7 cellular contexts compared by ENCODE assay signal in the genomic region with DNA sequence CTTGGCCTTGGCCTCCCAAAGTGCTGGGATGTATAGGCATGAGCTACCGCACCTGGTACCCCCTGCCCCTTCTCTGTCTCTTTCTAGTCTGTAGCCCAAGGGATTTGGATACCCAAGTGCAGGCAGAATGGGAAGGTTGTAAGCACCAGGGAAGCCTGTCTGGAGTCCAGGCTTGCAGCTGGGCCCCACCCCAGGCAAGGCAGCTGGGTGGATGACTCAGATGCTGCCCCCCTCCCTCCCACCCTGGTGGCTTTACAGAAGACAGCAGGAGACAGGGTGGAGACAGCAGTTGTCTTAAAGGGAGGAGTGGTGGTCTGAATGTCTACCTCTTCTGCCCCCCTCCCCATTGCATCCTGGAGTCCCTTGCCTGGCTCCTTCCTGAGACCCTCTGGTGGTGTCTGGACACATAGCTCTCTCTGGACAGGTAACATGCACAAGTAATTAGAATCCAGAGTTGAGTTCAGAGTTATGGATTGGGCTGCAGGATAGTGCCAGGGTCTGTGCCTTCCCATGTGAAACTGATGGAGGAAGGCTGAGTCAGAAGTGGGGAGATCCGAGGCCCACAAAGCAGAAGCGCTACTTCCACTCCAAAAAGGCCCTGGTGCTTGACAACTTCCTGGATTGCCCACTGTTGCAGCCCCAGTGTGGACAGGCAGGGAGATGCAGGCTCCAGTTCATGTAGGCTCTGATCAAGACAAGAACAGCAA. TPM values are rescaled to one million over a fixed set of nuclear protein-coding genes. Genes with fewer than 3 reads are reported as not detected.
A peak's percentile ranks its signal among the peaks of the same experiment; 100 is the strongest.
DNase-seq lines count a peak whose midpoint lies in the region; ATAC-seq and TF ChIP-seq lines count a peak whose summit lies in the region.

No MANE protein-coding gene starts in this region.

- H3K9me3 ChIP-seq in SK-N-SH (no peaks in the 10 kb centered on the region), ovary (no peaks in the 10 kb centered on the region)

- H4K20me1 ChIP-seq in SK-N-SH (ENCODE audit: insufficient read depth): peaks cover 97% of the 10 kb centered on the region

- intact Hi-C loops in ovary (cut with DNase I): no loop called here

- peaks cover 81% of the 10 kb centered on the region for H3F3A ChIP-seq in SK-N-SH (replicated peaks; ENCODE audit: insufficient read depth)

- TF ChIP-seq RAD21 in SK-N-SH (IDR thresholded peaks at IDR 0.05; ENCODE audit: low read length): no peak

- ATAC-seq in GM21737 (IDR thresholded peaks at IDR 0.05; ENCODE audit: unreplicated experiment) (no peak), HG02884 (IDR thresholded peaks at IDR 0.05; ENCODE audit: unreplicated experiment) (no peak), GM21619 (IDR thresholded peaks at IDR 0.05; ENCODE audit: unreplicated experiment) (no peak)

- peak overlapping the region; percentile 100 for H3K9ac ChIP-seq in SK-N-SH

- CTCF ChIA-PET in SK-N-SH (lab: Yijun Ruan, JAX): interaction anchor here (1.0 to 40.5 kb wide), 7 partner anchors 10 to 869 kb away, joined by 3 to 1559 read pairs (median 4); a partner anchor contains a TSS

- H2AFZ ChIP-seq in SK-N-SH (ENCODE audit: low read depth): no peak overlapping the region

- H3K79me2 ChIP-seq in SK-N-SH (ENCODE audit: insufficient read depth): peaks cover 100% of the 10 kb centered on the region

- no peak for TF ChIP-seq POLR2A in ovary (IDR thresholded peaks at IDR 0.05)

- H3K36me3 ChIP-seq in SK-N-SH (replicated peaks in 1 of 2; ENCODE audit: control insufficient read depth in 1 of 2, insufficient read depth in 2 of 2, low read length in 1 of 2) (peaks cover 0 to 45% of the 10 kb centered on the region in 2 experiments), ovary (no peaks in the 10 kb centered on the region)

- H3K27me3 ChIP-seq in SK-N-SH (ENCODE audit: insufficient read depth): no peaks in the 10 kb centered on the region
- H3K27me3 ChIP-seq in ovary: no peaks in the 10 kb centered on the region

- peak overlapping the region; percentile 43 to 100 for H3K27ac ChIP-seq in SK-N-SH (ENCODE audit: low read depth in 2 of 2, low read length in 1 of 2)
- H3K27ac ChIP-seq in ovary: peak overlapping the region in 1 of 2 donors; percentile 45

- H3K4me3 ChIP-seq in SK-N-SH (ENCODE audit: low read depth in 2 of 2, low read length in 1 of 2): peak overlapping the region in 1 of 2 experiments; percentile 94; a peak in 2 of 4 replicates
- H3K4me3 ChIP-seq in epithelial cell of esophagus (ENCODE audit: low read length): peak overlapping the region; percentile 99
- peak overlapping the region; percentile 86 for H3K4me3 ChIP-seq in ovary

- DNase-seq in HCEC 1CT (peak; percentile 66), SK-N-SH (no peak), epithelial cell of esophagus (ENCODE audit: low read depth) (peak; percentile 77), ovary (peak in 2 of 5 donors; percentile 40 to 48)

- no peaks in the 10 kb centered on the region for H3K9me2 ChIP-seq in SK-N-SH

- peaks cover 61 to 62% of the 10 kb centered on the region in 2 experiments for H3K4me1 ChIP-seq in SK-N-SH (ENCODE audit: control insufficient read depth in 1 of 2, insufficient read depth in 2 of 2, low read depth in 1 of 2, low read length in 1 of 2)
- peaks cover 42% of the 10 kb centered on the region for H3K4me1 ChIP-seq in ovary (ENCODE audit: insufficient read depth)

- H3K4me2 ChIP-seq in SK-N-SH: peak overlapping the region; percentile 95

- POLR2A ChIA-PET in SK-N-SH (lab: Yijun Ruan, JAX): no interaction called here

- 36% methylated on average over 3 of the region's 3 CpGs for WGBS in SK-N-SH (ENCODE audit: low lambda C conversion rate)
- 42 to 48% (median 44%) methylated on average over 3 of the region's 3 CpGs for WGBS in ovary, 3 donors

- TF ChIP-seq EP300 in SK-N-SH (IDR thresholded peaks at IDR 0.05; ENCODE audit: borderline replicate concordance in 1 of 2, low read depth in 1 of 2, low read length in 1 of 2): 0 out of 4 replicates have a peak, but pooled peaks of 1 of the 2 experiments have one; percentile 11
- no peak for TF ChIP-seq EP300 in ovary (IDR thresholded peaks at IDR 0.05)

- no peak for TF ChIP-seq CTCF in SK-N-SH (IDR thresholded peaks at IDR 0.05)
- TF ChIP-seq CTCF in epithelial cell of esophagus (IDR thresholded peaks at IDR 0.05; ENCODE audit: insufficient read depth, low read depth, low read length, missing control alignments): peak; percentile 16
- TF ChIP-seq CTCF in ovary (IDR thresholded peaks at IDR 0.05): no peak

TF ChIP-seq in SK-N-SH, 30 proteins besides CTCF, POLR2A, EP300 and RAD21:
- TF ChIP-seq, protein P1, sequence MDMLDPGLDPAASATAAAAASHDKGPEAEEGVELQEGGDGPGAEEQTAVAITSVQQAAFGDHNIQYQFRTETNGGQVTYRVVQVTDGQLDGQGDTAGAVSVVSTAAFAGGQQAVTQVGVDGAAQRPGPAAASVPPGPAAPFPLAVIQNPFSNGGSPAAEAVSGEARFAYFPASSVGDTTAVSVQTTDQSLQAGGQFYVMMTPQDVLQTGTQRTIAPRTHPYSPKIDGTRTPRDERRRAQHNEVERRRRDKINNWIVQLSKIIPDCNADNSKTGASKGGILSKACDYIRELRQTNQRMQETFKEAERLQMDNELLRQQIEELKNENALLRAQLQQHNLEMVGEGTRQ (IDR thresholded peaks at IDR 0.05; ENCODE audit: borderline replicate concordance, low read depth, low read length): no peak
- TF ChIP-seq GABPA (IDR thresholded peaks at IDR 0.05; ENCODE audit: low read depth) (no peak), POLR2AphosphoS5 (IDR thresholded peaks at IDR 0.05; ENCODE audit: low read depth, low read length) (no peak), FOSL2 (IDR thresholded peaks at IDR 0.05; ENCODE audit: borderline replicate concordance, low read depth) (peak; percentile 38; the same call in 1 of the 2 replicates), JUND (IDR thresholded peaks at IDR 0.05) (peak; percentile 38), MXI1 (IDR thresholded peaks at IDR 0.05; ENCODE audit: low read depth, low read length) (no peak), MEF2A (IDR thresholded peaks at IDR 0.05; ENCODE audit: borderline replicate concordance, low read depth) (no peak), FOXM1 (IDR thresholded peaks at IDR 0.05; ENCODE audit: low read depth) (no peak), RCOR1 (IDR thresholded peaks at IDR 0.05; ENCODE audit: low read length) (no peak), TAF1 (IDR thresholded peaks at IDR 0.05; ENCODE audit: borderline replicate concordance, low read depth, low read length) (no peak), RFX5 (IDR thresholded peaks at IDR 0.05; ENCODE audit: low read length) (no peak), TCF12 (IDR thresholded peaks at IDR 0.05) (peak; percentile 65; the same call in 1 of the 2 replicates), YY1 (IDR thresholded peaks at IDR 0.05; ENCODE audit: low read depth) (no peak)
- TF ChIP-seq, protein P2, sequence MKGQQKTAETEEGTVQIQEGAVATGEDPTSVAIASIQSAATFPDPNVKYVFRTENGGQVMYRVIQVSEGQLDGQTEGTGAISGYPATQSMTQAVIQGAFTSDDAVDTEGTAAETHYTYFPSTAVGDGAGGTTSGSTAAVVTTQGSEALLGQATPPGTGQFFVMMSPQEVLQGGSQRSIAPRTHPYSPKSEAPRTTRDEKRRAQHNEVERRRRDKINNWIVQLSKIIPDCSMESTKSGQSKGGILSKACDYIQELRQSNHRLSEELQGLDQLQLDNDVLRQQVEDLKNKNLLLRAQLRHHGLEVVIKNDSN (IDR thresholded peaks at IDR 0.05; ENCODE audit: borderline replicate concordance, low read depth): no peak

RNA-seq across cellular contexts. Expression of a gene that starts 5.1 kb away (rescaled TPM):
- polyA plus RNA-seq in SK-N-SH (2012; rRNA removed) (726 and 983 TPM in 2 replicates), ovary (100 to 1,000 TPM in 1 of 2 donors, 10 to 100 TPM in 1; 50.1 to 157 TPM)
- 396 and 512 TPM in 2 replicates for polyA plus RNA-seq in SK-N-SH (2012; cell fraction: cytosol; rRNA removed)
- polyA plus RNA-seq in SK-N-SH (2012; cell fraction: nucleus; rRNA removed): 1,848 and 2,172 TPM in 2 replicates
- total RNA-seq in ovary: 100 to 1,000 TPM; 197 to 609 (median 377) TPM

RNA-seq across cellular contexts. Expression of a gene that starts 33.7 kb away (rescaled TPM):
- polyA plus RNA-seq in SK-N-SH (2012; rRNA removed) (1.3 and 2.3 TPM in 2 replicates), ovary (1 to 10 TPM; 2.1 to 2.8 TPM)
- polyA plus RNA-seq in SK-N-SH (2012; cell fraction: cytosol; rRNA removed): 0.33 and 0.73 TPM in 2 replicates
- 11.2 and 13.5 TPM in 2 replicates for polyA plus RNA-seq in SK-N-SH (2012; cell fraction: nucleus; rRNA removed)
- total RNA-seq in ovary: 1 to 10 TPM; 2.7 to 9.0 (median 5.5) TPM

RNA-seq across cellular contexts. Expression of a gene that starts 37.4 kb away (rescaled TPM):
- polyA plus RNA-seq in SK-N-SH (2012; rRNA removed) (15.1 and 16.2 TPM in 2 replicates), ovary (1 to 10 TPM; 5.6 to 6.6 TPM)
- 8.7 and 14.2 TPM in 2 replicates for polyA plus RNA-seq in SK-N-SH (2012; cell fraction: cytosol; rRNA removed)
- polyA plus RNA-seq in SK-N-SH (2012; cell fraction: nucleus; rRNA removed): 23.2 and 26.8 TPM in 2 replicates
- 10 to 100 TPM in 4 of 7 donors, 1 to 10 TPM in 3; 3.5 to 12.4 (median 10.2) TPM for total RNA-seq in ovary

RNA-seq across cellular contexts. Expression of a gene that starts 58.7 kb away (rescaled TPM):
- polyA plus RNA-seq in SK-N-SH (2012; rRNA removed): not detected in 2 replicates
- 0.17 TPM in 1 of 2 replicates, not detected in the other for polyA plus RNA-seq in SK-N-SH (2012; cell fraction: cytosol; rRNA removed)
- 0.17 and 0.33 TPM in 2 replicates for polyA plus RNA-seq in SK-N-SH (2012; cell fraction: nucleus; rRNA removed)
- total RNA-seq in ovary: 10 to 100 TPM in 1 of 7 donors, 1 to 10 TPM in 4, under 1 TPM in 2; 0.45 to 38.6 (median 3.5) TPM
- under 1 TPM in 1 of 2 donors, not detected in 1; 0.28 TPM for polyA plus RNA-seq in ovary
